Comparison of ENCODE assay signal across 8 cellular contexts in genomic region chr11:35166369-35167360, GRCh38. TPM values are rescaled to one million over a fixed set of nuclear protein-coding genes. Genes with fewer than 3 reads are reported as not detected.
DNase-seq lines count a peak whose midpoint lies in the region; ATAC-seq and TF ChIP-seq lines count a peak whose summit lies in the region.

No MANE protein-coding gene starts in this region.

- H3K9me3 ChIP-seq in lower lobe of right lung (no peaks in the 10 kb centered on the region), upper lobe of left lung (no peaks in the 10 kb centered on the region)

- DNase-seq in A172 (ENCODE audit: low spot score) (peak; percentile 98), astrocyte of the hippocampus (ENCODE audit: low read depth, low spot score) (peak; percentile 92), lower lobe of right lung (no peak), upper lobe of left lung (no peak), activated gamma-delta T cell treated with Interleukin-2 at 50 U/mL for 16 hours (no peak), NCI-H2227 treated with DMSO at 0.1 percent for 48 hours (lab: John Stamatoyannopoulos, UW) (no peak)
- no peak for DNase-seq in Jurkat, Clone E6-1 (ENCODE audit: low read depth, low spot score)

- H3K4me1 ChIP-seq in lower lobe of right lung (peaks cover 90% of the 10 kb centered on the region), upper lobe of left lung (peaks cover 79 to 92% (median 84%) of the 10 kb centered on the region in 4 donors)

- H3K4me3 ChIP-seq in Jurkat, Clone E6-1 (ENCODE audit: low read length), result peak overlapping the region; percentile 40
- no peak overlapping the region for H3K4me3 ChIP-seq in lower lobe of right lung
- no peak overlapping the region for H3K4me3 ChIP-seq in upper lobe of left lung

- TF ChIP-seq EP300 in upper lobe of left lung (IDR thresholded peaks at IDR 0.05), result no peak

- H3K27me3 ChIP-seq in lower lobe of right lung (ENCODE audit: low read depth), result no peaks in the 10 kb centered on the region
- H3K27me3 ChIP-seq in upper lobe of left lung, result no peaks in the 10 kb centered on the region

- WGBS in upper lobe of left lung, 2 donors, result 66 to 86% methylated on average over 11 of the region's 11 CpGs

- H3K27ac ChIP-seq in lower lobe of right lung, result peak overlapping the region; percentile 57
- H3K27ac ChIP-seq in upper lobe of left lung, result peak overlapping the region; percentile 56 to 84 (median 78)

- TF ChIP-seq POLR2A in upper lobe of left lung (IDR thresholded peaks at IDR 0.05), result no peak

- peak; percentile 4 for ATAC-seq in GM19025 (IDR thresholded peaks at IDR 0.05; ENCODE audit: low read depth, unreplicated experiment)
- ATAC-seq in lower lobe of right lung, result peak in 1 of 2 donors; percentile 2
- peak in 1 of 2 donors; percentile 13 for ATAC-seq in upper lobe of left lung (ENCODE audit: low FRiP score in 2 of 2)

- TF ChIP-seq CTCF in lower lobe of right lung (IDR thresholded peaks at IDR 0.05), result no peak
- no peak for TF ChIP-seq CTCF in upper lobe of left lung (IDR thresholded peaks at IDR 0.05)

- intact Hi-C loops in lower lobe of right lung (cut with DNase I), result no loop called here

- no peaks in the 10 kb centered on the region for H3K36me3 ChIP-seq in lower lobe of right lung
- H3K36me3 ChIP-seq in upper lobe of left lung, result no peaks in the 10 kb centered on the region

RNA-seq across cellular contexts. Expression of gene CD44, which starts 27.7 kb away (rescaled TPM):
- 179 and 324 TPM in 2 replicates for total RNA-seq in A172 (2014; rRNA removed; shearing (Covaris generic))
- not detected for polyA plus RNA-seq in Jurkat, Clone E6-1 (2012; ENCODE audit: insufficient read depth, insufficient read length)
- total RNA-seq in lower lobe of right lung (613 TPM), upper lobe of left lung (100 to 1,000 TPM; 454 to 696 (median 551) TPM)

Comparison
In these comparisons a context has a peak if more than half of its experiments do, and no peak if none do; other contexts are left out.
1. DNase-seq: peak in A172 (single experiment) and astrocyte of the hippocampus (single experiment); none in Jurkat, Clone E6-1 (single experiment), lower lobe of right lung (single experiment), upper lobe of left lung (0 of 2), activated gamma-delta T cell treated with Interleukin-2 at 50 U/mL for 16 hours (single experiment) and NCI-H2227 treated with DMSO at 0.1 percent for 48 hours (single experiment).